20 cellular contexts compared by ENCODE assay signal in the genomic region with DNA sequence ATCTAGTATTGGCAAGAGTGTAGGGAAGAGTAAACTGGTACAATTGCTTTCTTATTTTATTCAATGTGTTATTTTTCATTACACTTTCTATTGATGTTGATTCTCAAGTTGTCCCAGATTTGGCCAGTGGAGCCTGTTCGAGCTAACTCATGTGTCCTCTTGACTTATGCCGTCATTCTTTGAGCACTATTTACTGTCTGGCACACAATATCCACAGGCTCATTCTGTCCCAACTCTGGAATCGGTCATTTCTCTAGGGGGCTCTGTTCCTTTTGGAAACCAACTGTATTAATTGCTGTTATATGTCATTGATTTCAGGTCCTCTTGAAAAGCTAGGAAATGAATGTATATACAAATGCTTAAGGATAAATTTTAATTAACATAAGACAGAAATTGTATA.
"Had no signal": no experiment of that assay in that cellular context is flagged by ENCODE, and none has a peak within 500 bp of the region (broad histone marks: within the 10 kb centered on the region; RNA-seq: fewer than 3 reads in every experiment).

No MANE protein-coding gene starts in this region.

- H3K36me3 ChIP-seq: brain microvascular endothelial cell, prostate gland, sigmoid colon, upper lobe of left lung had no signal

- DNase-seq: activated B cell treated with CpG ODN at 0.5 μM for 24 hours; activated CD4-positive, alpha-beta T cell treated with anti-CD3 and anti-CD28 coated beads, Interleukin-2, amount 10 ng/mL, durations not matched to agents 24 days and 14 days; activated CD8-positive, alpha-beta memory T cell treated with anti-CD3 and anti-CD28 coated beads, Interleukin-2, amount 50 U/mL, for 48 hours; activated gamma-delta T cell; activated T-cell treated with anti-CD3 and anti-CD28 coated beads, Interleukin-2, amount 50 U/mL, for 72 hours; amygdala; brain microvascular endothelial cell; effector memory CD4-positive, alpha-beta T cell; nephron progenitor cell; occipital lobe; sigmoid colon; stimulated activated CD4-positive, alpha-beta T cell treated with anti-CD3 and anti-CD28 coated beads, Interleukin-1b, Interleukin-23, amount 100 ng/mL, for 48 hours; stimulated activated naive CD8-positive, alpha-beta T cell treated with anti-CD3 and anti-CD28 coated beads, Interleukin-15, amount 100 ng/mL, for 72 hours; T-helper 2 cell; testis; upper lobe of left lung had no signal

- FAIRE-seq: frontal cortex, islet of Langerhans, TTC549 had no signal

- H3K9me3 ChIP-seq: prostate gland, sigmoid colon, testis, upper lobe of left lung had no signal

- H3K27me3 ChIP-seq: brain microvascular endothelial cell, sigmoid colon, testis, upper lobe of left lung had no signal

- H3K27ac ChIP-seq: brain microvascular endothelial cell, prostate gland, testis, upper lobe of left lung had no signal

- H3K4me3 ChIP-seq: prostate gland, sigmoid colon, testis, upper lobe of left lung had no signal

- H3K4me1 ChIP-seq: prostate gland, testis, upper lobe of left lung had no signal

- ATAC-seq: activated T-cell treated with anti-CD3 and anti-CD28 coated beads, Interleukin-2, amount 50 U/mL, for 72 hours; stimulated activated naive CD8-positive, alpha-beta T cell treated with anti-CD3 and anti-CD28 coated beads, Interleukin-15, amount 100 ng/mL, for 72 hours had no signal
